Comparison of ENCODE assay signal across 9 cellular contexts in the genomic region with DNA sequence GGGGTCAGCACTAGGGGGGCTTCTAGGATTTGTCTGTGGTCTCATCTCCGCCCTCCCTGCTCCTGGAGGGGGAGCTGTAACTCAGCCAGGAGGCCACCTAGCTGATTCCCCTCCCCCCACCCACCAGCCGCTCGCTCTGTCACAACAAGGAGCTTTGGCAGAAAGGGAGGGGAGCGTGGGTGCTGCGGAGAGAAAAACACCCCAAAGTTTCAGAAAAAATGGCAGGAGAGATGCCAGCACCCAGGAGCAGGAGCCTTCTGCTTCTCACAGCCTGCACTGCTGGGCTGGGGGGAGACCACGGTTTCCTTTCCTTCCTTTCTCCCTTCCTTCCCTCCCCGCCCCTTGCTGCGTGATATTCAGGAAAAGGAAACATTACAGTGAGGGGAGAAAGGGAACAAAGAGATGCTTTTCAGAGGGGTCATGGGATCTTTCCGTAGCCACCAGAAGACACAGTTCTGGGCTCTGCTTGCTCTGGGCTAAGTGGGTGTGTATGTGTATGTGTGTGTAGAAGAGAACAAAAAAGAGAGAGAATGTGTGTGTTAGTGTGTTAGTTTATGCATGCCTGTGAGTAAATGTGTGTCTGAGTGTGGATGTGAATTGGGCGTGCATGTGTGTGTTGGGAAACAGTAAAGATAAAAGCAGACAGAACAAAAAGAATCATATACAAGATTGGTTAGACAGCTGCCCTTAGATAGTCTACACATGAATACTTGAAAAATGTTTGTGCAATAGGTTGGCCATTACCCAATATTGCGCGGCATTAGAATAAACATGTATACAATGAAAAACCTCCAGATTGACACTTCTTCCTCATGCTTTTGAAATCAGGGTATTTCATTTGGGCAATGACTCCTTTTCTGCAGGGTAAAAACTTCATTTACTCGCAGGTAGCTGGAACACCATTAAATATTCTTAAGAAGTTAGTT. TPM values are rescaled to one million over a fixed set of nuclear protein-coding genes. Genes with fewer than 3 reads are reported as not detected.
DNase-seq lines count a peak whose midpoint lies in the region; ATAC-seq, FAIRE-seq and TF ChIP-seq lines count a peak whose summit lies in the region.
"Had no signal": no experiment of that assay in that cellular context is flagged by ENCODE, and none has a peak within 500 bp of the region (broad histone marks: within the 10 kb centered on the region; RNA-seq: fewer than 3 reads in every experiment).

No MANE protein-coding gene starts in this region.

- no peak overlapping the region for H3K4me3 ChIP-seq in GM12878
- peak overlapping the region; percentile 59 for H3K4me3 ChIP-seq in iPS-18c (ENCODE audit: insufficient read depth, low read depth, low read length)

- DNase-seq in DMS53 (lab: John Stamatoyannopoulos, UW) (peak; percentile 54), DMS53 treated with DMSO at 0.1 percent for 48 hours (lab: John Stamatoyannopoulos, UW; ENCODE audit: unreplicated experiment) (no peak), GM12878 (ENCODE audit: low read depth, low spot score) (no peak)
- no peak for DNase-seq in stimulated activated naive CD8-positive, alpha-beta T cell treated with anti-CD3 and anti-CD28 coated beads, Interleukin-15, amount 100 ng/mL, for 72 hours

- TF ChIP-seq CTCF in GM12878 (IDR thresholded peaks at IDR 0.05 in 2 of 3, conservative IDR thresholded peaks at IDR 0.05 in 1 of 3; ENCODE audit: control insufficient read depth in 2 of 3, extremely low read depth in 1 of 3, insufficient read depth in 1 of 3, low read depth in 3 of 3, low read length in 3 of 3) = 0 out of 6 replicates have a peak, but pooled peaks of 1 of the 3 experiments have one; percentile 6

- no peak for TF ChIP-seq POLR2A in GM12878 (IDR thresholded peaks at IDR 0.05; ENCODE audit: low read depth, low read length)

- in situ Hi-C loops in GM12878 (cut with MboI) = no loop called here

- peaks cover 14% of the 10 kb centered on the region for H3K4me1 Mint-ChIP-seq in stimulated activated naive CD8-positive, alpha-beta T cell treated with anti-CD3 and anti-CD28 coated beads, Interleukin-15, amount 100 ng/mL, for 72 hours

- H3K9me3 ChIP-seq in GM12878 (replicated peaks; ENCODE audit: control insufficient read depth, insufficient read depth, low read length) = no peaks in the 10 kb centered on the region
- H3K9me3 ChIP-seq in iPS-18c (ENCODE audit: control insufficient read depth, insufficient read depth, low read length) = no peaks in the 10 kb centered on the region

- H3K4me3 Mint-ChIP-seq in stimulated activated naive CD8-positive, alpha-beta T cell treated with anti-CD3 and anti-CD28 coated beads, Interleukin-15, amount 100 ng/mL, for 72 hours = peak overlapping the region; percentile 4 to 13

- intact Hi-C loops in GM12878 (cut with micrococcal nuclease; ENCODE audit: unreplicated experiment) = no loop called here

- SMC1A ChIA-PET in GM12878 (lab: Charles Lee; ENCODE audit: uncharacterized antibody, unreplicated experiment) = interaction anchor here (0.8 kb wide), 1 partner anchor 193 kb away, joined by 3 read pairs; no protein-coding TSS in a partner anchor

- no peaks in the 10 kb centered on the region for H3K79me2 ChIP-seq in GM12878 (ENCODE audit: control insufficient read depth, insufficient read depth, low read length)

- POLR2A ChIA-PET in GM12878 (lab: Charles Lee) = interaction anchor here (0.6 to 1.4 kb wide), 3 partner anchors 9 to 1142 kb away, joined by 4 to 5 read pairs (median 4); no protein-coding TSS in a partner anchor

- 48% methylated on average over 11 of the region's 13 CpGs for WGBS in GM12878 (ENCODE audit: insufficient coverage, insufficient replicate concordance, low lambda C conversion rate, missing lambda C conversion rate)

- no peak overlapping the region for H3K27ac ChIP-seq in GM12878 (ENCODE audit: control insufficient read depth, insufficient read depth)

- CTCF ChIA-PET in GM12878 (lab: Yijun Ruan, JAX) = interaction anchor here (0.7 to 1.2 kb wide), 2 partner anchors 28 to 211 kb away, joined by 3 read pairs; no protein-coding TSS in a partner anchor

- RAD21 ChIA-PET in GM12878 (lab: Charles Lee; ENCODE audit: unreplicated experiment) = no interaction called here

- H3K27ac Mint-ChIP-seq in stimulated activated naive CD8-positive, alpha-beta T cell treated with anti-CD3 and anti-CD28 coated beads, Interleukin-15, amount 100 ng/mL, for 72 hours = no peak overlapping the region

- H3K4me1 ChIP-seq in GM12878 (ENCODE audit: control insufficient read depth, insufficient read depth, low read length) = peaks cover 6% of the 10 kb centered on the region; the same call in 1 of the 2 replicates

- TF ChIP-seq RAD21 in GM12878 (IDR thresholded peaks at IDR 0.05; ENCODE audit: insufficient read depth, low read depth, low read length) = 0 out of 2 replicates have a peak, but pooled peaks have one; percentile 11

- no TSS peak for BruUV-seq in GM12878 (replicated peaks; lab: Mats Ljungman, UMichigan)

- ATAC-seq in GM12878 (no peak; the same call in 2 of the 3 replicates), GM21423 (IDR thresholded peaks at IDR 0.05; ENCODE audit: unreplicated experiment) (no peak), HG03280 (IDR thresholded peaks at IDR 0.05; ENCODE audit: unreplicated experiment) (no peak), GM21825 (IDR thresholded peaks at IDR 0.05; ENCODE audit: unreplicated experiment) (no peak)
- ATAC-seq in stimulated activated naive CD8-positive, alpha-beta T cell treated with anti-CD3 and anti-CD28 coated beads, Interleukin-15, amount 100 ng/mL, for 72 hours = peak; percentile 28

- H3K27me3 Mint-ChIP-seq in stimulated activated naive CD8-positive, alpha-beta T cell treated with anti-CD3 and anti-CD28 coated beads, Interleukin-15, amount 100 ng/mL, for 72 hours = peaks cover 91% of the 10 kb centered on the region

- H3K4me2 ChIP-seq in GM12878 (ENCODE audit: control insufficient read depth, insufficient read depth) = peak overlapping the region; percentile 26

- no peak for FAIRE-seq in GM12878 (lab: Jason Lieb, UNC)
- FAIRE-seq: A204.1 had no signal

- no peak overlapping the region for H3K9ac ChIP-seq in GM12878 (ENCODE audit: control insufficient read depth, insufficient read depth, low read length)

- no peaks in the 10 kb centered on the region for H3K36me3 ChIP-seq in GM12878 (ENCODE audit: control insufficient read depth in 2 of 2, insufficient read depth in 2 of 2, low read length in 1 of 2)

- TF ChIP-seq EP300 in GM12878 (IDR thresholded peaks at IDR 0.05; ENCODE audit: borderline replicate concordance in 1 of 2, control insufficient read depth in 1 of 2, low read depth in 2 of 2, low read length in 2 of 2) = no peak

- H3K9me3 Mint-ChIP-seq in stimulated activated naive CD8-positive, alpha-beta T cell treated with anti-CD3 and anti-CD28 coated beads, Interleukin-15, amount 100 ng/mL, for 72 hours = no peaks in the 10 kb centered on the region

- H4K20me1 ChIP-seq in GM12878 (ENCODE audit: control insufficient read depth, insufficient read depth) = no peaks in the 10 kb centered on the region

- no peaks in the 10 kb centered on the region for H3K27me3 ChIP-seq in GM12878 (replicated peaks in 1 of 2; ENCODE audit: control insufficient read depth in 2 of 2, insufficient read depth in 2 of 2, low read length in 1 of 2)

- H2AFZ ChIP-seq in GM12878 (ENCODE audit: control insufficient read depth, low read depth, low read length) = peak overlapping the region; percentile 61

TF ChIP-seq in GM12878, 131 proteins besides CTCF, POLR2A, EP300 and RAD21 (continues in another document):
- TF ChIP-seq NFYA (IDR thresholded peaks at IDR 0.05; ENCODE audit: borderline replicate concordance, low read depth, low read length) (no peak), EGR1 (IDR thresholded peaks at IDR 0.05; ENCODE audit: borderline replicate concordance in 1 of 2, low read depth in 2 of 2, low read length in 2 of 2) (no peak), POLR2AphosphoS5 (IDR thresholded peaks at IDR 0.05; ENCODE audit: low read length) (no peak)
- TF ChIP-seq, protein P1, sequence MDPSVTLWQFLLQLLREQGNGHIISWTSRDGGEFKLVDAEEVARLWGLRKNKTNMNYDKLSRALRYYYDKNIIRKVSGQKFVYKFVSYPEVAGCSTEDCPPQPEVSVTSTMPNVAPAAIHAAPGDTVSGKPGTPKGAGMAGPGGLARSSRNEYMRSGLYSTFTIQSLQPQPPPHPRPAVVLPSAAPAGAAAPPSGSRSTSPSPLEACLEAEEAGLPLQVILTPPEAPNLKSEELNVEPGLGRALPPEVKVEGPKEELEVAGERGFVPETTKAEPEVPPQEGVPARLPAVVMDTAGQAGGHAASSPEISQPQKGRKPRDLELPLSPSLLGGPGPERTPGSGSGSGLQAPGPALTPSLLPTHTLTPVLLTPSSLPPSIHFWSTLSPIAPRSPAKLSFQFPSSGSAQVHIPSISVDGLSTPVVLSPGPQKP (IDR thresholded peaks at IDR 0.05; ENCODE audit: low read depth, low read length) = no peak
- TF ChIP-seq, protein P2, sequence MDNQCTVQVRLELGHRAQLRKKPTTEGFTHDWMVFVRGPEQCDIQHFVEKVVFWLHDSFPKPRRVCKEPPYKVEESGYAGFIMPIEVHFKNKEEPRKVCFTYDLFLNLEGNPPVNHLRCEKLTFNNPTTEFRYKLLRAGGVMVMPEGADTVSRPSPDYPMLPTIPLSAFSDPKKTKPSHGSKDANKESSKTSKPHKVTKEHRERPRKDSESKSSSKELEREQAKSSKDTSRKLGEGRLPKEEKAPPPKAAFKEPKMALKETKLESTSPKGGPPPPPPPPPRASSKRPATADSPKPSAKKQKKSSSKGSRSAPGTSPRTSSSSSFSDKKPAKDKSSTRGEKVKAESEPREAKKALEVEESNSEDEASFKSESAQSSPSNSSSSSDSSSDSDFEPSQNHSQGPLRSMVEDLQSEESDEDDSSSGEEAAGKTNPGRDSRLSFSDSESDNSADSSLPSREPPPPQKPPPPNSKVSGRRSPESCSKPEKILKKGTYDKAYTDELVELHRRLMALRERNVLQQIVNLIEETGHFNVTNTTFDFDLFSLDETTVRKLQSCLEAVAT (IDR thresholded peaks at IDR 0.05) = no peak

RNA-seq across cellular contexts. Expression of gene HSPA9, which starts 36.4 kb away (rescaled TPM):
- 198 and 218 TPM in 2 replicates for total RNA-seq in GM12878 (2013; cell fraction: nucleolus; rRNA removed)
- total RNA-seq in GM12878 (2014; rRNA removed) = 412 and 440 TPM in 2 replicates
- 386 and 395 TPM in 2 replicates for total RNA-seq in GM12878 (2014; rRNA removed; fragmentation: Illumina TruSeq; extraction: Trizol)
- total RNA-seq in GM12878 (2021) = 307 and 347 TPM in 2 replicates
- 185 TPM for polyA plus RNA-seq in GM12878 (2011; ENCODE audit: low read depth)
- polyA plus RNA-seq in GM12878 (2011; rRNA removed) = 253 and 311 TPM in 2 replicates
- 199 and 201 TPM in 2 replicates for polyA plus RNA-seq in GM12878 (2011; cell fraction: cytosol; rRNA removed)
- polyA plus RNA-seq in GM12878 (2011; cell fraction: nucleus; rRNA removed) = 151 and 212 TPM in 2 replicates
- polyA plus RNA-seq in GM12878 (2012) = 147 and 164 TPM in 2 replicates
- polyA plus RNA-seq in GM12878 (2014; fragmentation: Illumina TruSeq; extraction: Trizol) = 357 and 449 TPM in 2 replicates
- polyA plus RNA-seq in GM12878 (2014; fragmentation: Nextera tagmentation; extraction: Ambion mirVana) = 100 to 1,000 TPM; 145 to 294 TPM
- 329 and 337 TPM in 2 replicates for polyA plus RNA-seq in GM12878 (2014; rRNA removed)
- 100 to 1,000 TPM; 440 to 455 TPM for polyA plus RNA-seq in GM12878 (2016; fragmentation: Nextera tagmentation; extraction: Ambion mirVana)
- 326 and 330 TPM in 2 replicates for polyA minus RNA-seq in GM12878 (2011; rRNA and poly(A)+ RNA removed)
- 143 and 157 TPM in 2 replicates for polyA minus RNA-seq in GM12878 (2011; cell fraction: cytosol; rRNA and poly(A)+ RNA removed)
- polyA minus RNA-seq in GM12878 (2011; cell fraction: nucleus; rRNA and poly(A)+ RNA removed) = 87.9 and 144 TPM in 2 replicates
